In genomic region chr3:188400494-188401243, GRCh38 we compare ENCODE assay signal across 9 cellular contexts.
DNase-seq lines count a peak whose midpoint lies in the region; ATAC-seq, FAIRE-seq and TF ChIP-seq lines count a peak whose summit lies in the region.
"Had no signal": no experiment of that assay in that cellular context is flagged by ENCODE, and none has a peak within 500 bp of the region (broad histone marks: within the 10 kb centered on the region; RNA-seq: fewer than 3 reads in every experiment).

No MANE protein-coding gene starts in this region.

- peaks cover 41% of the 10 kb centered on the region for H3K4me1 Mint-ChIP-seq in activated CD4-positive, alpha-beta memory T cell treated with anti-CD3 and anti-CD28 coated beads, Interleukin-2, amount 10 ng/mL, durations not matched to agents 7 days and 5 days

- H3K27ac ChIP-seq in left ventricle myocardium inferior (replicated peaks) (no peak overlapping the region), vagina (no peak overlapping the region)

- H3K4me3 ChIP-seq in left ventricle myocardium inferior (no peak overlapping the region), vagina (no peak overlapping the region)

- no peaks in the 10 kb centered on the region for H3K27me3 ChIP-seq in left ventricle myocardium inferior (ENCODE audit: low read depth)
- no peaks in the 10 kb centered on the region for H3K27me3 ChIP-seq in vagina

- no peak for TF ChIP-seq POLR2A in vagina (IDR thresholded peaks at IDR 0.05)

- peaks cover 55% of the 10 kb centered on the region for H3K4me1 ChIP-seq in left ventricle myocardium inferior
- H3K4me1 ChIP-seq in vagina, result peaks cover 32% of the 10 kb centered on the region

- ATAC-seq in HG03060 (IDR thresholded peaks at IDR 0.05; ENCODE audit: low read depth, unreplicated experiment), result peak; percentile 96

- no peaks in the 10 kb centered on the region for H3K9me3 Mint-ChIP-seq in activated CD4-positive, alpha-beta memory T cell treated with anti-CD3 and anti-CD28 coated beads, Interleukin-2, amount 10 ng/mL, durations not matched to agents 7 days and 5 days

- no peak overlapping the region for H3K27ac Mint-ChIP-seq in activated CD4-positive, alpha-beta memory T cell treated with anti-CD3 and anti-CD28 coated beads, Interleukin-2, amount 10 ng/mL, durations not matched to agents 7 days and 5 days

- POLR2A ChIA-PET in activated CD4-positive, alpha-beta memory T cell treated with anti-CD3 and anti-CD28 coated beads, Interleukin-2, amount 10 ng/mL, durations not matched to agents 7 days and 5 days (lab: Charles Lee), result interaction anchor here (1.0 to 1.4 kb wide), 4 partner anchors 32 to 661 kb away, joined by 3 to 5 read pairs (median 4); no protein-coding TSS in a partner anchor

- intact Hi-C loops in left ventricle myocardium inferior (cut with micrococcal nuclease), result no loop called here
- intact Hi-C loops in vagina (cut with DNase I), result no loop called here

- H3K36me3 ChIP-seq in left ventricle myocardium inferior, result no peaks in the 10 kb centered on the region
- H3K36me3 ChIP-seq in vagina, result no peaks in the 10 kb centered on the region

- H3K27me3 Mint-ChIP-seq in activated CD4-positive, alpha-beta memory T cell treated with anti-CD3 and anti-CD28 coated beads, Interleukin-2, amount 10 ng/mL, durations not matched to agents 7 days and 5 days, result peaks cover 3% of the 10 kb centered on the region

- H3K4me3 Mint-ChIP-seq in activated CD4-positive, alpha-beta memory T cell treated with anti-CD3 and anti-CD28 coated beads, Interleukin-2, amount 10 ng/mL, durations not matched to agents 7 days and 5 days, result no peak overlapping the region

- CTCF ChIA-PET in activated CD4-positive, alpha-beta memory T cell treated with anti-CD3 and anti-CD28 coated beads, Interleukin-2, amount 10 ng/mL, durations not matched to agents 7 days and 5 days (lab: Charles Lee), result interaction anchor here (1.2 to 3.7 kb wide), 2 partner anchors 348 to 660 kb away, joined by 3 to 25 read pairs; no protein-coding TSS in a partner anchor

- peaks cover 6% of the 10 kb centered on the region for H3K36me3 Mint-ChIP-seq in activated CD4-positive, alpha-beta memory T cell treated with anti-CD3 and anti-CD28 coated beads, Interleukin-2, amount 10 ng/mL, durations not matched to agents 7 days and 5 days (ENCODE audit: low read depth)

- no peak for TF ChIP-seq CTCF in left ventricle myocardium inferior (IDR thresholded peaks at IDR 0.05; ENCODE audit: borderline replicate concordance)
- TF ChIP-seq CTCF in vagina (IDR thresholded peaks at IDR 0.05), result no peak

- DNase-seq in CD1c-positive myeloid dendritic cell (ENCODE audit: extremely low spot score), result peak; percentile 88
- DNase-seq in GM19239 (ENCODE audit: insufficient read length, low spot score), result peak; percentile 21
- peak; percentile 18 for DNase-seq in activated CD4-positive, alpha-beta memory T cell treated with anti-CD3 and anti-CD28 coated beads, Interleukin-2, amount 10 ng/mL, durations not matched to agents 7 days and 5 days
- DNase-seq in UCSD-AML1 (lab: John Stamatoyannopoulos, UW; ENCODE audit: unreplicated experiment), result no peak
- DNase-seq in DMS153 treated with DMSO at 0.1 percent for 48 hours (lab: John Stamatoyannopoulos, UW; ENCODE audit: unreplicated experiment), result no peak
- no peak for DNase-seq in left ventricle myocardium inferior
- no peak for DNase-seq in vagina (ENCODE audit: extremely low spot score in 2 of 2)

- H3K9me3 ChIP-seq in left ventricle myocardium inferior (replicated peaks), result no peaks in the 10 kb centered on the region
- no peaks in the 10 kb centered on the region for H3K9me3 ChIP-seq in vagina

- FAIRE-seq in GM19239 (lab: Jason Lieb, UNC), result peak; percentile 82
- FAIRE-seq: keratinocyte had no signal

Comparison
In these comparisons a context has a peak if more than half of its experiments do, and no peak if none do; other contexts are left out.
1. DNase-seq: peak in CD1c-positive myeloid dendritic cell (single experiment), GM19239 (single experiment) and activated CD4-positive, alpha-beta memory T cell treated with anti-CD3 and anti-CD28 coated beads, Interleukin-2, amount 10 ng/mL, durations not matched to agents 7 days and 5 days (single experiment); none in UCSD-AML1 (single experiment), DMS153 treated with DMSO at 0.1 percent for 48 hours (single experiment), left ventricle myocardium inferior (single experiment) and vagina (0 of 2).